Comparison of ENCODE assay signal across 10 cellular contexts in the genomic region with DNA sequence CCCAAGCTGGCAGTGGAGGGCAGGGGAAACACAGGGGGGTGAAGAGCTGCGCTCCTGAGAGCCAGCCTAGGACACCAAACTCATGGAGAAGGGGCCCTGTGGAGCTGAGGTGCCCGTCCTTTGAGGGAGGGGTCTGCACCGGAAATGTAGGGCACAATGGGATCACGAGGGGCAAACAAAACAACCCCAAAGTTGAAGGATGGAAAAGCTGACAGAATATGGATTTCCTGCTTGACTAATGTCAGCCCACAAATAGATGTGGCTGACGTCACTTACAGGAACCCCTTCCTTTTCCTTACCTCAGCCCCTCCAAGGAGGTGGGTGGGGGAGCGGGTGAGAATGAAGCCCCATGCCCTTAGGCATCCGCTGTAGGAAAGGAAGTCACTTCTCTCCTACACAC.
A peak's percentile ranks its signal among the peaks of the same experiment; 100 is the strongest.
DNase-seq lines count a peak whose midpoint lies in the region; ATAC-seq and TF ChIP-seq lines count a peak whose summit lies in the region.
"Had no signal": no experiment of that assay in that cellular context is flagged by ENCODE, and none has a peak within 500 bp of the region (broad histone marks: within the 10 kb centered on the region; RNA-seq: fewer than 3 reads in every experiment).

No MANE protein-coding gene starts in this region.

- H3K4me3 Mint-ChIP-seq in activated T-helper 2 cell treated with anti-CD3 and anti-CD28 coated beads, Interferon-gamma antibody, Interleukin-2, Interleukin-4, amounts not matched to agents 10 μg/mL and 5 μg/mL and 100 μg/mL, durations not matched to agents 14 hours and 24 hours and 36 hours (ENCODE audit: low read depth): peak overlapping the region; percentile 68

- ATAC-seq in sciatic nerve: no peak

- TF ChIP-seq CTCF in WERI-Rb-1 (IDR thresholded peaks at IDR 0.05; ENCODE audit: low read depth, low read length): no peak
- no peak for TF ChIP-seq CTCF in OCI-LY7 (conservative IDR thresholded peaks at IDR 0.05; ENCODE audit: low read length)

- no peaks in the 10 kb centered on the region for H3K9me3 Mint-ChIP-seq in activated T-helper 2 cell treated with anti-CD3 and anti-CD28 coated beads, Interferon-gamma antibody, Interleukin-2, Interleukin-4, amounts not matched to agents 10 μg/mL and 5 μg/mL and 100 μg/mL, durations not matched to agents 14 hours and 24 hours and 36 hours

- H3K36me3 Mint-ChIP-seq in activated T-helper 2 cell treated with anti-CD3 and anti-CD28 coated beads, Interferon-gamma antibody, Interleukin-2, Interleukin-4, amounts not matched to agents 10 μg/mL and 5 μg/mL and 100 μg/mL, durations not matched to agents 14 hours and 24 hours and 36 hours (ENCODE audit: low read depth): no peaks in the 10 kb centered on the region

- BruUV-seq in OCI-LY7 (replicated peaks; lab: Mats Ljungman, UMichigan): no TSS peak

- peaks cover 88% of the 10 kb centered on the region for H3K27me3 ChIP-seq in WERI-Rb-1 (ENCODE audit: insufficient read depth, low read depth, severe bottlenecking)

- H3K4me3 ChIP-seq in WERI-Rb-1 (ENCODE audit: low read depth, low read length) (no peak overlapping the region), OCI-LY7 (ENCODE audit: low read depth, low read length, poor library complexity, severe bottlenecking) (no peak overlapping the region)

- H3K36me3 ChIP-seq in WERI-Rb-1 (no peaks in the 10 kb centered on the region), OCI-LY7 (ENCODE audit: insufficient read depth, low read length) (peaks cover 32% of the 10 kb centered on the region)

- intact Hi-C loops in activated T-helper 2 cell treated with anti-CD3 and anti-CD28 coated beads, Interferon-gamma antibody, Interleukin-2, Interleukin-4, amounts not matched to agents 10 μg/mL and 5 μg/mL and 100 μg/mL, durations not matched to agents 14 hours and 24 hours and 36 hours (cut with micrococcal nuclease): loop anchor here (1.0 to 5.0 kb wide), 5 partner anchors 8 to 118 kb away; no protein-coding TSS in a partner anchor
- intact Hi-C loops in sciatic nerve (cut with DNase I) (no loop called here), OCI-LY7 (cut with micrococcal nuclease; ENCODE audit: unreplicated experiment) (no loop called here)

- H3K27ac ChIP-seq in WERI-Rb-1 (no peak overlapping the region), OCI-LY7 (ENCODE audit: low read depth, low read length, poor library complexity, severe bottlenecking) (no peak overlapping the region)

- H3K9me3 ChIP-seq in WERI-Rb-1 (ENCODE audit: severe bottlenecking) (peaks cover 9% of the 10 kb centered on the region), OCI-LY7 (ENCODE audit: low read length) (no peaks in the 10 kb centered on the region)

- peaks cover 11% of the 10 kb centered on the region for H3K27me3 Mint-ChIP-seq in activated T-helper 2 cell treated with anti-CD3 and anti-CD28 coated beads, Interferon-gamma antibody, Interleukin-2, Interleukin-4, amounts not matched to agents 10 μg/mL and 5 μg/mL and 100 μg/mL, durations not matched to agents 14 hours and 24 hours and 36 hours (ENCODE audit: low read depth)

- POLR2A ChIA-PET in OCI-LY7 (lab: Charles Lee): no interaction called here

- H3K9me2 ChIP-seq in OCI-LY7 (ENCODE audit: insufficient read depth, low read length): no peaks in the 10 kb centered on the region

- H3K27ac Mint-ChIP-seq in activated T-helper 2 cell treated with anti-CD3 and anti-CD28 coated beads, Interferon-gamma antibody, Interleukin-2, Interleukin-4, amounts not matched to agents 10 μg/mL and 5 μg/mL and 100 μg/mL, durations not matched to agents 14 hours and 24 hours and 36 hours: peak overlapping the region; percentile 95

- H3K79me2 ChIP-seq in OCI-LY7 (ENCODE audit: insufficient read depth, low read depth, low read length): no peaks in the 10 kb centered on the region

- no peaks in the 10 kb centered on the region for H3K4me1 ChIP-seq in OCI-LY7 (ENCODE audit: insufficient read depth, low read length, poor library complexity, severe bottlenecking)

- peak; percentile 83 for DNase-seq in activated CD4-positive, alpha-beta T cell treated with anti-CD3 and anti-CD28 coated beads for 48 hours
- DNase-seq in activated T-helper 2 cell treated with anti-CD3 and anti-CD28 coated beads, Interferon-gamma antibody, Interleukin-2, Interleukin-4, amounts not matched to agents 10 μg/mL and 5 μg/mL and 100 μg/mL, durations not matched to agents 14 hours and 24 hours and 36 hours (ENCODE audit: low spot score): peak; percentile 40
- DNase-seq in sciatic nerve (ENCODE audit: low spot score): peak; percentile 12
- peak; percentile 50 for DNase-seq in stimulated activated naive CD4-positive, alpha-beta T cell treated with Interleukin-2 at 50 U/mL for 16 hours (lab: John Stamatoyannopoulos, UW)
- DNase-seq in WERI-Rb-1: no peak
- no peak for DNase-seq in hepatic stellate cell (ENCODE audit: low spot score)
- no peak for DNase-seq in OCI-LY7 (ENCODE audit: low spot score)
- DNase-seq: DND-41, Karpas-422, NCI-H2227 treated with DMSO at 0.1 percent for 48 hours had no signal

- CTCF ChIA-PET in OCI-LY7 (lab: Charles Lee; ENCODE audit: unreplicated experiment): no interaction called here

- H4K20me1 ChIP-seq in OCI-LY7 (ENCODE audit: insufficient read depth, low read length): no peaks in the 10 kb centered on the region

- H3K4me2 ChIP-seq in OCI-LY7 (ENCODE audit: low read length): no peak overlapping the region

- peaks cover 52% of the 10 kb centered on the region for H3K4me1 Mint-ChIP-seq in activated T-helper 2 cell treated with anti-CD3 and anti-CD28 coated beads, Interferon-gamma antibody, Interleukin-2, Interleukin-4, amounts not matched to agents 10 μg/mL and 5 μg/mL and 100 μg/mL, durations not matched to agents 14 hours and 24 hours and 36 hours (ENCODE audit: low read depth)

- H2AFZ ChIP-seq in OCI-LY7 (ENCODE audit: low read length): no peak overlapping the region

Comparison
In these comparisons a context has a peak if more than half of its experiments do, and no peak if none do; other contexts are left out.
1. DNase-seq: peak in activated CD4-positive, alpha-beta T cell treated with anti-CD3 and anti-CD28 coated beads for 48 hours (single experiment), activated T-helper 2 cell treated with anti-CD3 and anti-CD28 coated beads, Interferon-gamma antibody, Interleukin-2, Interleukin-4, amounts not matched to agents 10 μg/mL and 5 μg/mL and 100 μg/mL, durations not matched to agents 14 hours and 24 hours and 36 hours (single experiment), sciatic nerve (single experiment) and stimulated activated naive CD4-positive, alpha-beta T cell treated with Interleukin-2 at 50 U/mL for 16 hours (single experiment); none in WERI-Rb-1 (single experiment), hepatic stellate cell (single experiment) and OCI-LY7 (single experiment).